In the genomic region with DNA sequence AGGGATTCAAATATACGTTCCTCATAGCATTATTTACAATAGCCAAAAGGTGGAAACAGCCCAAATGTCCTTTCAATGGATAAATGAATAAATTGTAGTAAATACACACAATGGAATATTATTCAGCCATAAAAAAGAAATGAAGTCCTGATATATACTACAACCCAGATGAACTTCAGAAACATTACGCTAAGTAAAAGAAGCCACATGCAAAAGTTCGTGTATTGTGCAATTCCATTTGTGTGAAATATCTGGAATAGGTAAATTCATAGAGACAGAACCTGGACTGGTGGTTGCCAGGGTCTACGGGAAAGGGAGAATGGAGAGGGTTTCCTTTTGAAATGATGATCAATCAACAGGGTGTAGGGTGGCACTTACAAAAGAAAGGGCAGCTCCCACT, we compare ENCODE assay signal across 23 cellular contexts. TPM values are rescaled to one million over a fixed set of nuclear protein-coding genes. Genes with fewer than 3 reads are reported as not detected.
A peak's percentile ranks its signal among the peaks of the same experiment; 100 is the strongest.
DNase-seq lines count a peak whose midpoint lies in the region; ATAC-seq, FAIRE-seq and TF ChIP-seq lines count a peak whose summit lies in the region.
"Had no signal": no experiment of that assay in that cellular context is flagged by ENCODE, and none has a peak within 500 bp of the region (broad histone marks: within the 10 kb centered on the region; RNA-seq: fewer than 3 reads in every experiment).

No MANE protein-coding gene starts in this region.

- H4K91ac ChIP-seq in H1 (replicated peaks; ENCODE audit: insufficient read length, low read length) = no peak overlapping the region

- CTCF ChIA-PET in A549 (lab: Yijun Ruan, JAX) (interaction anchor here (1.1 to 2.1 kb wide), 4 partner anchors 9 to 22 kb away, joined by 3 to 12 read pairs (median 5); a partner anchor contains a TSS), HEK293 (lab: Yijun Ruan, JAX) (interaction anchor here (0.7 kb wide), 1 partner anchor 330 kb away, joined by 4 read pairs; no protein-coding TSS in a partner anchor), H1 (lab: Charles Lee; ENCODE audit: partially characterized antibody) (interaction anchor here (1.1 to 3.5 kb wide), 3 partner anchors 12 to 35 kb away, joined by 3 to 15 read pairs (median 5); a partner anchor contains a TSS)

- H3K14ac ChIP-seq in H1 (ENCODE audit: insufficient read length) = no peak overlapping the region

- no peak overlapping the region for H3K23ac ChIP-seq in H1 (ENCODE audit: insufficient read length)

- no peaks in the 10 kb centered on the region for H3K9me3 ChIP-seq in A549
- H3K9me3 ChIP-seq in HEK293 (ENCODE audit: control insufficient read depth, insufficient read depth, low read depth, low read length) = no peaks in the 10 kb centered on the region
- no peaks in the 10 kb centered on the region for H3K9me3 ChIP-seq in H1 (ENCODE audit: insufficient read depth in 2 of 2, low read depth in 1 of 2, low read length in 1 of 2)
- H3K9me3 ChIP-seq: BE2C, HAP-1 had no signal

- H2BK15ac ChIP-seq in H1 (ENCODE audit: low read length) = no peak overlapping the region

- H4K8ac ChIP-seq in H1 (ENCODE audit: extremely low read depth, insufficient read depth, low read length) = no peak overlapping the region

- H3K4me2 ChIP-seq in A549 = no peak overlapping the region
- no peak overlapping the region for H3K4me2 ChIP-seq in H1 (ENCODE audit: insufficient read depth in 1 of 2, low read depth in 2 of 2, low read length in 2 of 2)

- TF ChIP-seq EP300 in A549 (IDR thresholded peaks at IDR 0.05) (no peak), H1 (IDR thresholded peaks at IDR 0.05; ENCODE audit: borderline replicate concordance in 1 of 2, low read depth in 2 of 2, low read length in 2 of 2) (no peak)

- H3K79me1 ChIP-seq in H1 (ENCODE audit: low read depth, low read length) = no peaks in the 10 kb centered on the region

- H3K4ac ChIP-seq in H1 (replicated peaks; ENCODE audit: insufficient read length, low read depth, low read length) = no peak overlapping the region

- TF ChIP-seq CTCF in A549 (IDR thresholded peaks at IDR 0.05) = no peak
- TF ChIP-seq CTCF in HEK293 (tag by site-specific recombination; IDR thresholded peaks at IDR 0.05) = no peak
- no peak for TF ChIP-seq CTCF in H1 (IDR thresholded peaks at IDR 0.05; ENCODE audit: control extremely low read depth in 1 of 3, insufficient read depth in 1 of 3, low read depth in 1 of 3, low read length in 3 of 3)

- H2BK12ac ChIP-seq in H1 (ENCODE audit: low read depth, low read length) = no peak overlapping the region

- TF ChIP-seq RAD21 in A549 (conservative IDR thresholded peaks at IDR 0.05 in 1 of 2, IDR thresholded peaks at IDR 0.05 in 1 of 2) (no peak), H1 (IDR thresholded peaks at IDR 0.05 in 1 of 2, conservative IDR thresholded peaks at IDR 0.05 in 1 of 2; ENCODE audit: low read depth in 2 of 2, low read length in 2 of 2) (no peak)

- DNase-seq in A549 (ENCODE audit: low read depth in 1 of 2, low spot score in 1 of 2) (no peak), H1 (ENCODE audit: low read depth in 1 of 2, low spot score in 2 of 2) (no peak), mesenteric fat pad (ENCODE audit: low spot score) (peak; percentile 2), NCI-H774 (lab: John Stamatoyannopoulos, UW) (no peak)
- DNase-seq: ACHN; BE2C; C1 segment of cervical spinal cord; CD4-positive, CD25-positive, alpha-beta regulatory T cell; CD8-positive, alpha-beta memory T cell; COR-L47; DMS79; GDM1; KG1 had no signal

- no peaks in the 10 kb centered on the region for H3K23me2 ChIP-seq in H1 (ENCODE audit: low read depth, low read length)

- no peak overlapping the region for H2BK5ac ChIP-seq in H1 (ENCODE audit: low read depth, low read length)

- FAIRE-seq in A549 (lab: Jason Lieb, UNC) (peak; percentile 51), H1 (lab: Jason Lieb, UNC) (no peak)
- FAIRE-seq: D721Med, GM12892, GM18507 had no signal

- no peak overlapping the region for H3K56ac ChIP-seq in H1 (replicated peaks; ENCODE audit: insufficient read length, low read depth, low read length)

- no peak overlapping the region for H2AFZ ChIP-seq in H1 (ENCODE audit: low read length)

- H3K4me1 ChIP-seq in A549 (peaks cover 46% of the 10 kb centered on the region), HEK293 (ENCODE audit: control insufficient read depth, insufficient read depth, low read length) (peaks cover 6% of the 10 kb centered on the region), H1 (replicated peaks in 1 of 4; ENCODE audit: control insufficient read depth in 3 of 4, insufficient read depth in 4 of 4, low read length in 3 of 4) (peaks cover 0 to 6% (median 1%) of the 10 kb centered on the region in 4 experiments; a peak in 4 of 7 replicates)

- WGBS in A549 (ENCODE audit: missing lambda C conversion rate) = 87% methylated on average over 4 of the region's 4 CpGs
- WGBS in H1 (ENCODE audit: extremely low coverage in 1 of 2, insufficient coverage in 1 of 2, insufficient read length in 1 of 2, insufficient replicate concordance in 2 of 2, low coverage in 1 of 2, low lambda C conversion rate in 2 of 2, missing lambda C conversion rate in 1 of 2), 2 experiments = 84% methylated on average over 4 of the region's 4 CpGs; no CpG with 5 or more reads in 1 of the 2 experiments

- H3K36me3 ChIP-seq in HEK293 (ENCODE audit: control insufficient read depth in 2 of 2, insufficient read depth in 1 of 2, low read length in 2 of 2) (no peaks in the 10 kb centered on the region), H1 (ENCODE audit: control insufficient read depth in 2 of 4, insufficient read depth in 4 of 4, low read length in 3 of 4) (no peaks in the 10 kb centered on the region)
- H3K36me3 ChIP-seq: BE2C, HAP-1 had no signal

- H4K20me1 ChIP-seq in H1 (replicated peaks in 1 of 2; ENCODE audit: control insufficient read depth in 1 of 2, insufficient read depth in 2 of 2, low read length in 2 of 2) = no peaks in the 10 kb centered on the region

- POLR2A ChIA-PET in A549 (lab: Yijun Ruan, JAX) (no interaction called here), HEK293 (lab: Yijun Ruan, JAX) (no interaction called here), H1 (lab: Charles Lee; ENCODE audit: partially characterized antibody) (no interaction called here)

- no peak overlapping the region for H3K9ac ChIP-seq in H1 (replicated peaks in 1 of 4; ENCODE audit: extremely low read depth in 1 of 4, low read depth in 3 of 4, low read length in 3 of 4)

- H3K27ac ChIP-seq in A549 (peak overlapping the region; percentile 91 to 97), HEK293 (ENCODE audit: extremely low read depth, low read depth, low read length) (no peak overlapping the region), H1 (ENCODE audit: low read depth, low read length) (no peak overlapping the region)
- H3K27ac ChIP-seq: HL-60 had no signal

- no peak overlapping the region for H2BK20ac ChIP-seq in H1 (ENCODE audit: low read length)

- TF ChIP-seq POLR2A in A549 (IDR thresholded peaks at IDR 0.05; ENCODE audit: low read length) (no peak), H1 (IDR thresholded peaks at IDR 0.05; ENCODE audit: control extremely low read depth in 1 of 2, low read depth in 2 of 2, low read length in 2 of 2) (no peak)

- no peak overlapping the region for H3K18ac ChIP-seq in H1 (ENCODE audit: extremely low read depth, low read length)

- no peak overlapping the region for H4K5ac ChIP-seq in H1 (ENCODE audit: insufficient read length, low read depth, low read length)

- H3K79me2 ChIP-seq in H1 (ENCODE audit: control insufficient read depth in 1 of 2, insufficient read depth in 2 of 2, low read length in 2 of 2) = no peaks in the 10 kb centered on the region

- no peak overlapping the region for H2AK5ac ChIP-seq in H1 (ENCODE audit: low read depth, low read length)

- no peak overlapping the region for H2BK120ac ChIP-seq in H1 (replicated peaks; ENCODE audit: low read depth, low read length)

- no peak for ATAC-seq in A549
- no peak for ATAC-seq in HG03108 (IDR thresholded peaks at IDR 0.05; ENCODE audit: unreplicated experiment)

- no peaks in the 10 kb centered on the region for H3K27me3 ChIP-seq in H1 (replicated peaks in 1 of 4; ENCODE audit: control insufficient read depth in 3 of 4, extremely low read depth in 1 of 4, insufficient read depth in 3 of 4, low read length in 3 of 4)
- H3K27me3 ChIP-seq: BE2C had no signal

- H3K4me3 ChIP-seq in A549 (no peak overlapping the region), HEK293 (ENCODE audit: low read depth, low read length) (no peak overlapping the region), H1 (ENCODE audit: extremely low read depth in 1 of 4, insufficient read depth in 2 of 4, low read depth in 3 of 4, low read length in 4 of 4) (no peak overlapping the region)
- H3K4me3 ChIP-seq: HAP-1 had no signal

RNA-seq across cellular contexts. Expression of a gene that starts 12.5 kb away (rescaled TPM):
- 2.9 and 3.2 TPM in 2 replicates for polyA plus RNA-seq in A549 (2011; rRNA removed)
- 10.5 and 13.8 TPM in 2 replicates for polyA plus RNA-seq in A549 (2012; cell fraction: cytosol; rRNA removed)
- 24.0 and 29.6 TPM in 2 replicates for polyA plus RNA-seq in A549 (2012; cell fraction: nucleus; rRNA removed)
- 17.4 to 24.1 TPM (median 22.0 TPM) in 3 replicates for polyA plus RNA-seq in A549 (2017; fragmentation: RNase III; extraction: RNeasy Plus Mini Kit Qiagen cat#74134 plus additional on column Dnase treatment)
- polyA minus RNA-seq in A549 (2011; rRNA and poly(A)+ RNA removed) = 3.4 and 5.7 TPM in 2 replicates
- 4.5 TPM in 2 replicates for total RNA-seq in H1 (2021; fragmentation: NEBNext Ultra II Directional; extraction: Animal tissue kit (Norgen Biotek cat#: 25700))
- polyA plus RNA-seq in H1 (2011; rRNA removed) = 6.7 and 8.0 TPM in 2 replicates
- polyA plus RNA-seq in H1 (2011; cell fraction: cytosol; rRNA removed) = 6.0 TPM
- 4.2 TPM for polyA plus RNA-seq in H1 (2011; cell fraction: nucleus; rRNA removed)
- 2.0 to 4.1 TPM (median 3.4 TPM) in 4 replicates for polyA plus RNA-seq in H1 (2012, experiment 1 of 2)
- polyA plus RNA-seq in H1 (2012, experiment 2 of 2) = 3.3 TPM
- 3.5 TPM for polyA plus RNA-seq in H1 (2013, experiment 1 of 2)
- 3.5 TPM for polyA plus RNA-seq in H1 (2013, experiment 2 of 2)
- 2.7 and 5.4 TPM in 2 replicates for polyA minus RNA-seq in H1 (2011; rRNA and poly(A)+ RNA removed)
- polyA minus RNA-seq in H1 (2011; cell fraction: cytosol; rRNA and poly(A)+ RNA removed) = 3.7 TPM
- 5.7 TPM for polyA minus RNA-seq in H1 (2011; cell fraction: nucleus; rRNA and poly(A)+ RNA removed)
- 0.58 TPM for total RNA-seq in mesenteric fat pad
- total RNA-seq: CD4-positive, CD25-positive, alpha-beta regulatory T cell; CD8-positive, alpha-beta memory T cell; H4 had no signal
- polyA plus RNA-seq: CD4-positive, CD25-positive, alpha-beta regulatory T cell; CD8-positive, alpha-beta memory T cell; IgD-negative memory B cell had no signal

RNA-seq across cellular contexts. Expression of a gene that starts 25.7 kb away (rescaled TPM):
- polyA plus RNA-seq in A549 (2011; rRNA removed) = 0.09 and 0.19 TPM in 2 replicates
- 0.07 and 0.14 TPM in 2 replicates for polyA plus RNA-seq in A549 (2012; cell fraction: cytosol; rRNA removed)
- 1.2 and 1.9 TPM in 2 replicates for polyA plus RNA-seq in A549 (2012; cell fraction: nucleus; rRNA removed)
- 0.67 to 1.6 TPM (median 0.93 TPM) in 3 replicates for polyA plus RNA-seq in A549 (2017; fragmentation: RNase III; extraction: RNeasy Plus Mini Kit Qiagen cat#74134 plus additional on column Dnase treatment)
- polyA minus RNA-seq in A549 (2011; rRNA and poly(A)+ RNA removed) = 0.45 and 0.54 TPM in 2 replicates
- 0.23 and 0.28 TPM in 2 replicates for total RNA-seq in H1 (2021; fragmentation: NEBNext Ultra II Directional; extraction: Animal tissue kit (Norgen Biotek cat#: 25700))
- polyA plus RNA-seq in H1 (2011; rRNA removed) = 0.16 and 0.20 TPM in 2 replicates
- 0.09 TPM for polyA plus RNA-seq in H1 (2011; cell fraction: cytosol; rRNA removed)
- polyA plus RNA-seq in H1 (2011; cell fraction: nucleus; rRNA removed) = 0.43 TPM
- polyA plus RNA-seq in H1 (2012, experiment 1 of 2) = 0.03 to 0.39 TPM (median 0.32 TPM) in 3 of 4 replicates, not detected in the other
- 0.17 TPM for polyA plus RNA-seq in H1 (2012, experiment 2 of 2)
- polyA plus RNA-seq in H1 (2013, experiment 1 of 2) = 0.12 TPM
- polyA plus RNA-seq in H1 (2013, experiment 2 of 2) = 0.11 TPM
- polyA minus RNA-seq in H1 (2011; rRNA and poly(A)+ RNA removed) = 0.06 and 0.10 TPM in 2 replicates
- polyA minus RNA-seq in H1 (2011; cell fraction: cytosol; rRNA and poly(A)+ RNA removed) = not detected
- not detected for polyA minus RNA-seq in H1 (2011; cell fraction: nucleus; rRNA and poly(A)+ RNA removed)
- total RNA-seq in mesenteric fat pad = not detected
- total RNA-seq: CD4-positive, CD25-positive, alpha-beta regulatory T cell; CD8-positive, alpha-beta memory T cell; HT1080 had no signal
- polyA plus RNA-seq: CD4-positive, CD25-positive, alpha-beta regulatory T cell; CD8-positive, alpha-beta memory T cell; IgD-negative memory B cell had no signal

RNA-seq across cellular contexts. Expression of a gene that starts 42.3 kb away (rescaled TPM):
- 17.5 and 20.9 TPM in 2 replicates for polyA plus RNA-seq in A549 (2011; rRNA removed)
- polyA plus RNA-seq in A549 (2012; cell fraction: cytosol; rRNA removed) = 45.2 and 47.7 TPM in 2 replicates
- 94.3 and 116 TPM in 2 replicates for polyA plus RNA-seq in A549 (2012; cell fraction: nucleus; rRNA removed)
- 44.2 to 50.7 TPM (median 47.1 TPM) in 3 replicates for polyA plus RNA-seq in A549 (2017; fragmentation: RNase III; extraction: RNeasy Plus Mini Kit Qiagen cat#74134 plus additional on column Dnase treatment)
- 24.9 and 30.8 TPM in 2 replicates for polyA minus RNA-seq in A549 (2011; rRNA and poly(A)+ RNA removed)
- total RNA-seq in H1 (2021; fragmentation: NEBNext Ultra II Directional; extraction: Animal tissue kit (Norgen Biotek cat#: 25700)) = 158 and 170 TPM in 2 replicates
- 35.9 and 51.6 TPM in 2 replicates for polyA plus RNA-seq in H1 (2011; rRNA removed)
- 50.8 TPM for polyA plus RNA-seq in H1 (2011; cell fraction: cytosol; rRNA removed)
- 129 TPM for polyA plus RNA-seq in H1 (2011; cell fraction: nucleus; rRNA removed)
- polyA plus RNA-seq in H1 (2012, experiment 1 of 2) = 89.6 to 100 TPM (median 96.4 TPM) in 4 replicates
- 50.2 TPM for polyA plus RNA-seq in H1 (2012, experiment 2 of 2)
- 70.0 TPM for polyA plus RNA-seq in H1 (2013, experiment 1 of 2)
- polyA plus RNA-seq in H1 (2013, experiment 2 of 2) = 67.4 TPM
- 34.0 and 43.1 TPM in 2 replicates for polyA minus RNA-seq in H1 (2011; rRNA and poly(A)+ RNA removed)
- 51.7 TPM for polyA minus RNA-seq in H1 (2011; cell fraction: cytosol; rRNA and poly(A)+ RNA removed)
- 74.6 TPM for polyA minus RNA-seq in H1 (2011; cell fraction: nucleus; rRNA and poly(A)+ RNA removed)
- 26.1 TPM for total RNA-seq in mesenteric fat pad

Comparison
In these comparisons a context has a peak if more than half of its experiments do, and no peak if none do; other contexts are left out.
1. H3K27ac ChIP-seq: peak in A549 (2 of 2); none in HEK293 (single experiment) and H1 (single experiment).